ENCODE assay signal across 16 cellular contexts in the genomic region with DNA sequence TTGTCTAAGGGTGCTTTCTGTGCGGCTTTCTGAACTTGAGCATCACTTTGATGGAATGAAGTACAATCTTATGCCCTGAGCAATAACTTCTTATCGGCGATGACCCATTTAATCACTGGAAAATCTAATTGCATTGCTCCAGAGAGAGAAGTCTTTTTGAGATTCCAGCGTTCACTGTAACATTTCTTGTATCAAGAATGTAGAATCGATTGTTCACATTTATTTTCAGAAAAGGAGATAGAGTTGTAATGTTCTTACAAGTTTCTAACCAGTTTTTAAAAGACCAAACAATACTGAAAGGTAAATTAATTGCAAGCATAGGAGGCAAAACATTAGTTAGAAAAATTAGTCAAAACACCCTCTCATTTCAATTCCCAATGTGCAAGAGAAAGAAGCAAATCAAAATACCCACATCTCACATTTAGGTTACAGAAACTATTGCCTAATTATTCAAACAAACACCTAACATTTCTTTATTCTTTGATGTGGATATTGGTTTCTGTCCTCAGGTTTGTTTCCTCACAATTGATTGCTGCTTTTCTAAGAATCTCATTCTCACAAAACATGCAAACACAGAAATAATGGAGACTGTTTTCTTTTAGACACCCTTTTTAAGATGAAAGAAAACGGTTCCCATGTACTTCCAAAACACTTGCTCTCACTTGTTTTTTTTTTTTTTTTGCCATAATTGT. TPM values are rescaled to one million over a fixed set of nuclear protein-coding genes. Genes with fewer than 3 reads are reported as not detected.
DNase-seq lines count a peak whose midpoint lies in the region; TF ChIP-seq lines count a peak whose summit lies in the region.
"Had no signal": no experiment of that assay in that cellular context is flagged by ENCODE, and none has a peak within 500 bp of the region (broad histone marks: within the 10 kb centered on the region; RNA-seq: fewer than 3 reads in every experiment).

No MANE protein-coding gene starts in this region.

- peak overlapping the region; percentile 80 for H2AFZ ChIP-seq in neuronal stem cell (ENCODE audit: low read length)

- peaks cover 3 to 11% (median 9%) of the 10 kb centered on the region in 5 donors for H3K9me3 Mint-ChIP-seq in CD8-positive, alpha-beta memory T cell
- H3K9me3 Mint-ChIP-seq in IgD-negative memory B cell (peaks cover 5 to 7% (median 6%) of the 10 kb centered on the region in 3 donors), brain (peaks cover 7 to 25% (median 14%) of the 10 kb centered on the region in 5 experiments), Caco-2 (ENCODE audit: unreplicated experiment) (no peaks in the 10 kb centered on the region)

- no peak overlapping the region for H3K4me3 ChIP-seq in CD8-positive, alpha-beta memory T cell (ENCODE audit: low read length)
- H3K4me3 ChIP-seq in neuronal stem cell (ENCODE audit: low read length in 2 of 2) (no peak overlapping the region), Caco-2 (ENCODE audit: low read depth, low read length) (no peak overlapping the region)

- H2BK15ac ChIP-seq in neuronal stem cell (ENCODE audit: low read length): no peak overlapping the region

- H3K9me3 ChIP-seq in CD8-positive, alpha-beta memory T cell (ENCODE audit: low read length): no peaks in the 10 kb centered on the region
- H3K9me3 ChIP-seq in neuronal stem cell (replicated peaks in 1 of 2; ENCODE audit: control insufficient read depth in 2 of 2, insufficient read depth in 1 of 2, low read depth in 1 of 2, low read length in 2 of 2) (peaks cover 0 to 7% of the 10 kb centered on the region in 2 donors), Caco-2 (no peaks in the 10 kb centered on the region)

- POLR2A ChIA-PET in CD8-positive, alpha-beta memory T cell (lab: Charles Lee): no interaction called here
- POLR2A ChIA-PET in Caco-2 (lab: Charles Lee): no interaction called here

- no peak overlapping the region for H2BK5ac ChIP-seq in neuronal stem cell (ENCODE audit: low read length)

- H3K4ac ChIP-seq in neuronal stem cell (ENCODE audit: low read length): no peak overlapping the region

- H3K27me3 Mint-ChIP-seq in CD8-positive, alpha-beta memory T cell: peaks cover 65 to 88% of the 10 kb centered on the region in 2 donors
- H3K27me3 Mint-ChIP-seq in IgD-negative memory B cell (peaks cover 69% of the 10 kb centered on the region), brain (peaks cover 96% of the 10 kb centered on the region), Caco-2 (ENCODE audit: insufficient read depth, unreplicated experiment) (peaks cover 31% of the 10 kb centered on the region)

- H3K27ac ChIP-seq in CD8-positive, alpha-beta memory T cell (ENCODE audit: low read depth, low read length): no peak overlapping the region
- H3K27ac ChIP-seq in neuronal stem cell (replicated peaks; ENCODE audit: low read length): no peak overlapping the region

- no peak overlapping the region for H3K9ac ChIP-seq in neuronal stem cell (ENCODE audit: low read depth, low read length, poor library complexity)

- H3K36me3 ChIP-seq in CD8-positive, alpha-beta memory T cell (ENCODE audit: insufficient read depth, low read length): no peaks in the 10 kb centered on the region
- no peaks in the 10 kb centered on the region for H3K36me3 ChIP-seq in neuronal stem cell (replicated peaks in 1 of 2; ENCODE audit: control insufficient read depth in 2 of 2, insufficient read depth in 2 of 2, low read length in 2 of 2)
- no peaks in the 10 kb centered on the region for H3K36me3 ChIP-seq in Caco-2 (ENCODE audit: control insufficient read depth, insufficient read depth, low read length)

- H3K4me3 Mint-ChIP-seq in CD8-positive, alpha-beta memory T cell: peak overlapping the region in 5 of 7 donors; percentile 7 to 58 (median 39)
- H3K4me3 Mint-ChIP-seq in IgD-negative memory B cell (peak overlapping the region in 3 of 4 donors; percentile 34 to 63 (median 53)), brain (peak overlapping the region in 3 of 5 experiments; percentile 28 to 88 (median 52)), Caco-2 (ENCODE audit: unreplicated experiment) (no peak overlapping the region)

- intact Hi-C loops in Caco-2 (cut with micrococcal nuclease; ENCODE audit: unreplicated experiment): no loop called here

- H3K18ac ChIP-seq in neuronal stem cell (ENCODE audit: low read length): no peak overlapping the region

- H3K36me3 Mint-ChIP-seq in CD8-positive, alpha-beta memory T cell: peaks cover 0 to 3% (median 2%) of the 10 kb centered on the region in 3 donors
- H3K36me3 Mint-ChIP-seq in IgD-negative memory B cell: no peaks in the 10 kb centered on the region
- no peaks in the 10 kb centered on the region for H3K36me3 Mint-ChIP-seq in brain
- H3K36me3 Mint-ChIP-seq in Caco-2 (ENCODE audit: insufficient read depth, unreplicated experiment): no peaks in the 10 kb centered on the region

- no peak overlapping the region for H3K27ac Mint-ChIP-seq in CD8-positive, alpha-beta memory T cell
- H3K27ac Mint-ChIP-seq in IgD-negative memory B cell (no peak overlapping the region), brain (no peak overlapping the region), Caco-2 (ENCODE audit: unreplicated experiment) (no peak overlapping the region)

- H3K4me2 ChIP-seq in neuronal stem cell (ENCODE audit: insufficient read depth, low read length, poor library complexity, severe bottlenecking): no peak overlapping the region

- no peak overlapping the region for H2BK12ac ChIP-seq in neuronal stem cell (ENCODE audit: low read length)

- H3K79me1 ChIP-seq in neuronal stem cell (ENCODE audit: low read depth, low read length): no peaks in the 10 kb centered on the region

- H3K4me1 Mint-ChIP-seq in CD8-positive, alpha-beta memory T cell: peaks cover 27 to 42% (median 41%) of the 10 kb centered on the region in 3 donors
- H3K4me1 Mint-ChIP-seq in IgD-negative memory B cell (peaks cover 8 to 30% (median 21%) of the 10 kb centered on the region in 3 donors), brain (peaks cover 26% of the 10 kb centered on the region), Caco-2 (ENCODE audit: low read depth, unreplicated experiment) (no peaks in the 10 kb centered on the region)

- peaks cover 23% of the 10 kb centered on the region for H3K4me1 ChIP-seq in CD8-positive, alpha-beta memory T cell (ENCODE audit: insufficient read depth, low read length)
- H3K4me1 ChIP-seq in neuronal stem cell (ENCODE audit: control insufficient read depth in 2 of 2, insufficient read depth in 1 of 2, low read depth in 1 of 2, low read length in 2 of 2): peaks cover 5 to 6% of the 10 kb centered on the region in 2 donors
- no peaks in the 10 kb centered on the region for H3K4me1 ChIP-seq in Caco-2

- no peak overlapping the region for H2BK120ac ChIP-seq in neuronal stem cell (ENCODE audit: low read depth, low read length)

- no TSS peak for BruUV-seq in Caco-2 (replicated peaks; lab: Mats Ljungman, UMichigan)

- H3K14ac ChIP-seq in neuronal stem cell (ENCODE audit: low read length): no peak overlapping the region

- DNase-seq in CD8-positive, alpha-beta memory T cell: no peak
- DNase-seq in neuronal stem cell (ENCODE audit: low spot score) (no peak), Caco-2 (no peak), islet precursor cell (no peak), H4 (ENCODE audit: low spot score) (no peak)
- DNase-seq: DMS 273 treated with DMSO at 0.1 percent for 48 hours, GF-D8, NCI-H187, NCI-H345, NCI-H526 treated with DMSO at 0.1 percent for 48 hours, SHP77 treated with DMSO at 0.1 percent for 48 hours had no signal

- H3K23ac ChIP-seq in neuronal stem cell (ENCODE audit: low read depth, low read length, poor library complexity): no peak overlapping the region

- no CpG with 5 or more reads among the region's 6 CpGs for WGBS in neuronal stem cell (ENCODE audit: extremely low coverage in 2 of 2, insufficient read length in 2 of 2, insufficient replicate concordance in 1 of 2), 2 donors

- peaks cover 58% of the 10 kb centered on the region for H3K27me3 ChIP-seq in CD8-positive, alpha-beta memory T cell (ENCODE audit: insufficient read depth, low read length, poor library complexity, severe bottlenecking)
- H3K27me3 ChIP-seq in neuronal stem cell (ENCODE audit: control insufficient read depth in 3 of 3, insufficient read depth in 3 of 3, low read depth in 1 of 3, low read length in 3 of 3) (peaks cover 25 to 94% (median 73%) of the 10 kb centered on the region in 3 experiments), Caco-2 (replicated peaks; ENCODE audit: control insufficient read depth, insufficient read depth, low read length) (peaks cover 2% of the 10 kb centered on the region; the same call in 1 of the 2 replicates)

- no peak overlapping the region for H4K91ac ChIP-seq in neuronal stem cell (ENCODE audit: low read depth, low read length, poor library complexity)

- CTCF ChIA-PET in CD8-positive, alpha-beta memory T cell (lab: Charles Lee): no interaction called here
- CTCF ChIA-PET in Caco-2 (lab: Charles Lee): no interaction called here

- H2AK5ac ChIP-seq in neuronal stem cell (ENCODE audit: low read depth, low read length): no peak overlapping the region

- no peak for TF ChIP-seq CTCF in brain (conservative IDR thresholded peaks at IDR 0.05)
- TF ChIP-seq CTCF in Caco-2 (IDR thresholded peaks at IDR 0.05; ENCODE audit: insufficient read depth in 1 of 2, low read depth in 1 of 2, low read length in 1 of 2, severe bottlenecking in 1 of 2, unreplicated experiment in 1 of 2): no peak

- no peak overlapping the region for H4K8ac ChIP-seq in neuronal stem cell (ENCODE audit: low read depth, low read length)

RNA-seq across cellular contexts. Expression of gene PRDM13, which starts 14.8 kb away (rescaled TPM):
- total RNA-seq in CD8-positive, alpha-beta memory T cell: under 1 TPM in 1 of 2 experiments, not detected in 1; 0.07 TPM
- 0.14 TPM for polyA plus RNA-seq in CD8-positive, alpha-beta memory T cell
- polyA plus RNA-seq in IgD-negative memory B cell: not detected
- 2.5 TPM for polyA plus RNA-seq in brain (ENCODE audit: insufficient read depth, low read depth, low replicate concordance)
- polyA plus RNA-seq in neuronal stem cell (2013, experiment 1 of 2): not detected
- polyA plus RNA-seq in neuronal stem cell (2013, experiment 2 of 2): 0.03 TPM
- 0.41 and 0.44 TPM in 2 replicates for total RNA-seq in Caco-2 (2022)
- not detected in 2 replicates for total RNA-seq in H4 (2014; rRNA removed; shearing (Covaris generic))
- total RNA-seq: HT1080, RPMI7951 had no signal
- polyA plus RNA-seq: BJ had no signal

RNA-seq across cellular contexts. Expression of gene CCNC, which starts 23.4 kb away (rescaled TPM):
- total RNA-seq in CD8-positive, alpha-beta memory T cell: 10 to 100 TPM; 62.5 to 64.8 TPM
- 39.6 TPM for polyA plus RNA-seq in CD8-positive, alpha-beta memory T cell
- polyA plus RNA-seq in IgD-negative memory B cell: 35.6 TPM
- polyA plus RNA-seq in brain (ENCODE audit: insufficient read depth, low read depth, low replicate concordance): 18.6 TPM
- 49.0 TPM for polyA plus RNA-seq in neuronal stem cell (2013, experiment 1 of 2)
- polyA plus RNA-seq in neuronal stem cell (2013, experiment 2 of 2): 51.0 TPM
- 93.1 and 94.6 TPM in 2 replicates for total RNA-seq in Caco-2 (2022)
- 77.1 and 94.4 TPM in 2 replicates for total RNA-seq in H4 (2014; rRNA removed; shearing (Covaris generic))
